18 cellular contexts compared by ENCODE assay signal in genomic region chr3:113867506-113867905, GRCh38. TPM values are rescaled to one million over a fixed set of nuclear protein-coding genes. Genes with fewer than 3 reads are reported as not detected.
A peak's percentile ranks its signal among the peaks of the same experiment; 100 is the strongest.
DNase-seq lines count a peak whose midpoint lies in the region; ATAC-seq and TF ChIP-seq lines count a peak whose summit lies in the region.
"Had no signal": no experiment of that assay in that cellular context is flagged by ENCODE, and none has a peak within 500 bp of the region (broad histone marks: within the 10 kb centered on the region; RNA-seq: fewer than 3 reads in every experiment).

No MANE protein-coding gene starts in this region.

- no peaks in the 10 kb centered on the region for H3K9me3 ChIP-seq in CD8-positive, alpha-beta memory T cell (ENCODE audit: low read length)
- no peaks in the 10 kb centered on the region for H3K9me3 ChIP-seq in thyroid gland
- H3K9me3 ChIP-seq: BLaER1, esophagus muscularis mucosa, SK-N-SH, vagina had no signal

- no peak for TF ChIP-seq POLR2A in thyroid gland (IDR thresholded peaks at IDR 0.05)

- TF ChIP-seq CTCF in choroid plexus epithelial cell (conservative IDR thresholded peaks at IDR 0.05; ENCODE audit: low read depth, low read length) = no peak
- TF ChIP-seq CTCF in thyroid gland (IDR thresholded peaks at IDR 0.05) = no peak
- TF ChIP-seq CTCF in natural killer cell (IDR thresholded peaks at IDR 0.05) = no peak

- no peaks in the 10 kb centered on the region for H3K4me1 ChIP-seq in CD8-positive, alpha-beta memory T cell (ENCODE audit: insufficient read depth, low read length)
- no peaks in the 10 kb centered on the region for H3K4me1 ChIP-seq in thyroid gland
- H3K4me1 ChIP-seq: BLaER1, esophagus muscularis mucosa, parathyroid adenoma, vagina had no signal

- peak; percentile 4 for DNase-seq in COLO829 (ENCODE audit: low spot score)
- DNase-seq in LHCN-M2 (ENCODE audit: low read depth) = peak; percentile 40
- peak; percentile 15 for DNase-seq in choroid plexus epithelial cell (ENCODE audit: low read depth)
- DNase-seq in non-pigmented ciliary epithelial cell (ENCODE audit: low read depth) = peak; percentile 10
- no peak for DNase-seq in NCI-H524 treated with DMSO at 0.1 percent for 48 hours (lab: John Stamatoyannopoulos, UW)
- DNase-seq in CD8-positive, alpha-beta memory T cell = no peak
- no peak for DNase-seq in thyroid gland
- DNase-seq in natural killer cell = no peak
- DNase-seq: activated CD4-positive, alpha-beta T cell treated with anti-CD3 and anti-CD28 coated beads, Interleukin-2, amount 50 U/mL, for 48 hours; left ventricle myocardium superior; NCI-H187; NCI-H446; SK-N-SH had no signal

- H3K27ac Mint-ChIP-seq in CD8-positive, alpha-beta memory T cell = no peak overlapping the region
- no peak overlapping the region for H3K27ac Mint-ChIP-seq in natural killer cell
- H3K27ac Mint-ChIP-seq: stimulated activated naive CD8-positive, alpha-beta T cell treated with anti-CD3 and anti-CD28 coated beads, Interleukin-15, Interleukin-2, amounts not matched to agents 100 ng/mL and 50 ng/mL, for 24 hours had no signal

- H3K36me3 ChIP-seq in CD8-positive, alpha-beta memory T cell (ENCODE audit: insufficient read depth, low read length) = no peaks in the 10 kb centered on the region
- no peaks in the 10 kb centered on the region for H3K36me3 ChIP-seq in thyroid gland
- H3K36me3 ChIP-seq: BLaER1, esophagus muscularis mucosa, vagina had no signal

- intact Hi-C loops in thyroid gland (cut with DNase I) = no loop called here
- intact Hi-C loops in natural killer cell (cut with micrococcal nuclease) = no loop called here

- CTCF ChIA-PET in CD8-positive, alpha-beta memory T cell (lab: Charles Lee) = no interaction called here

- no peak for ATAC-seq in natural killer cell
- ATAC-seq: left ventricle myocardium superior had no signal

- peaks cover 3 to 10% of the 10 kb centered on the region in 2 donors for H3K27me3 Mint-ChIP-seq in CD8-positive, alpha-beta memory T cell
- peaks cover 4 to 27% of the 10 kb centered on the region in 2 donors for H3K27me3 Mint-ChIP-seq in natural killer cell (ENCODE audit: low read depth in 2 of 2)

- H3K9me3 Mint-ChIP-seq in CD8-positive, alpha-beta memory T cell = peaks cover 0 to 5% (median 2%) of the 10 kb centered on the region in 5 donors
- H3K9me3 Mint-ChIP-seq in natural killer cell = no peaks in the 10 kb centered on the region

- H3K4me1 Mint-ChIP-seq in CD8-positive, alpha-beta memory T cell = no peaks in the 10 kb centered on the region
- H3K4me1 Mint-ChIP-seq in natural killer cell = no peaks in the 10 kb centered on the region

- H3K27me3 ChIP-seq in CD8-positive, alpha-beta memory T cell (ENCODE audit: insufficient read depth, low read length, poor library complexity, severe bottlenecking) = no peaks in the 10 kb centered on the region
- no peaks in the 10 kb centered on the region for H3K27me3 ChIP-seq in thyroid gland
- H3K27me3 ChIP-seq: BLaER1, esophagus muscularis mucosa, vagina had no signal

- H3K4me3 Mint-ChIP-seq in CD8-positive, alpha-beta memory T cell = no peak overlapping the region
- no peak overlapping the region for H3K4me3 Mint-ChIP-seq in natural killer cell
- H3K4me3 Mint-ChIP-seq: stimulated activated naive CD8-positive, alpha-beta T cell treated with anti-CD3 and anti-CD28 coated beads, Interleukin-15, Interleukin-2, amounts not matched to agents 100 ng/mL and 50 ng/mL, for 24 hours had no signal

- H3K4me3 ChIP-seq in choroid plexus epithelial cell (ENCODE audit: low read depth, low read length) (no peak overlapping the region), thyroid gland (replicated peaks in 1 of 3) (no peak overlapping the region)
- H3K4me3 ChIP-seq in CD8-positive, alpha-beta memory T cell (ENCODE audit: low read length) = no peak overlapping the region
- H3K4me3 ChIP-seq: BLaER1, esophagus muscularis mucosa, vagina had no signal

- no peak overlapping the region for H3K27ac ChIP-seq in CD8-positive, alpha-beta memory T cell (ENCODE audit: low read depth, low read length)
- H3K27ac ChIP-seq in thyroid gland = no peak overlapping the region
- H3K27ac ChIP-seq: BLaER1, esophagus muscularis mucosa, parathyroid adenoma, vagina had no signal

- 65 to 90% methylated on average over 4 of the region's 4 CpGs for WGBS in thyroid gland, 2 donors

- POLR2A ChIA-PET in CD8-positive, alpha-beta memory T cell (lab: Charles Lee) = no interaction called here

- peaks cover 0 to 4% (median under 1%) of the 10 kb centered on the region in 3 donors for H3K36me3 Mint-ChIP-seq in CD8-positive, alpha-beta memory T cell
- no peaks in the 10 kb centered on the region for H3K36me3 Mint-ChIP-seq in natural killer cell

RNA-seq across cellular contexts. Expression of gene GRAMD1C, which starts 28.9 kb away (rescaled TPM):
- total RNA-seq in LHCN-M2 (2014; rRNA removed) = 2.2 TPM in 2 replicates
- polyA plus RNA-seq in LHCN-M2 (2012) = 0.29 TPM
- under 1 TPM; 0.47 to 0.81 TPM for total RNA-seq in CD8-positive, alpha-beta memory T cell
- 0.68 TPM for polyA plus RNA-seq in CD8-positive, alpha-beta memory T cell
- 10 to 100 TPM in 2 of 4 donors, 1 to 10 TPM in 2; 5.8 to 20.2 (median 9.1) TPM for total RNA-seq in thyroid gland
- total RNA-seq in natural killer cell = 1 to 10 TPM; 2.7 to 3.9 (median 3.6) TPM

Comparison
In these comparisons a context has a peak if more than half of its experiments do, and no peak if none do; other contexts are left out.
1. DNase-seq: peak in COLO829 (single experiment), LHCN-M2 (single experiment), choroid plexus epithelial cell (single experiment) and non-pigmented ciliary epithelial cell (single experiment); none in NCI-H524 treated with DMSO at 0.1 percent for 48 hours (single experiment), CD8-positive, alpha-beta memory T cell (0 of 5), thyroid gland (0 of 2) and natural killer cell (single experiment).